ENCODE assay signal across 23 cellular contexts in genomic region chr6:170490259-170490658, GRCh38.
DNase-seq lines count a peak whose midpoint lies in the region; ATAC-seq, FAIRE-seq and TF ChIP-seq lines count a peak whose summit lies in the region.
"Had no signal": no experiment of that assay in that cellular context is flagged by ENCODE, and none has a peak within 500 bp of the region (broad histone marks: within the 10 kb centered on the region; RNA-seq: fewer than 3 reads in every experiment).

No MANE protein-coding gene starts in this region.

- WGBS in K562 (ENCODE audit: insufficient coverage, low coverage, missing lambda C conversion rate): 0% methylated on average over 4 of the region's 4 CpGs
- 67 to 78% methylated on average over 4 of the region's 4 CpGs for WGBS in esophagus squamous epithelium, 2 donors

- H2AFZ ChIP-seq in Karpas-422 (ENCODE audit: low read length): no peak overlapping the region
- H2AFZ ChIP-seq in K562 (ENCODE audit: low read depth, low read length): no peak overlapping the region

- no peak for TF ChIP-seq CTCF in K562 (IDR thresholded peaks at IDR 0.05 in 2 of 3, conservative IDR thresholded peaks at IDR 0.05 in 1 of 3; ENCODE audit: insufficient read depth in 2 of 3, low read depth in 1 of 3, low read length in 3 of 3)
- TF ChIP-seq CTCF in esophagus squamous epithelium (IDR thresholded peaks at IDR 0.05): no peak

- H3K9ac ChIP-seq in Karpas-422 (ENCODE audit: low read length) (no peak overlapping the region), K562 (ENCODE audit: insufficient read depth in 1 of 2, low read depth in 2 of 2, low read length in 2 of 2) (no peak overlapping the region)
- H3K9ac ChIP-seq: BLaER1 treated with 17β-estradiol and CSF1 and Interleukin-3, amounts not matched to agents 10 nM and 100 nM had no signal

- no peak for TF ChIP-seq RAD21 in K562 (CRISPR knock-in tag; conservative IDR thresholded peaks at IDR 0.05 in 1 of 2, IDR thresholded peaks at IDR 0.05 in 1 of 2)

- TF ChIP-seq EP300 in K562 (IDR thresholded peaks at IDR 0.05; ENCODE audit: low read length): no peak

- no peak for TF ChIP-seq POLR2A in K562 (conservative IDR thresholded peaks at IDR 0.05)
- no peak for TF ChIP-seq POLR2A in esophagus squamous epithelium (IDR thresholded peaks at IDR 0.05)

- peak; percentile 52 for DNase-seq in NCI-H146 (lab: John Stamatoyannopoulos, UW)
- DNase-seq in NCI-H146 treated with DMSO at 0.1 percent for 48 hours (lab: John Stamatoyannopoulos, UW; ENCODE audit: unreplicated experiment): no peak
- DNase-seq in Karpas-422: peak; percentile 6
- no peak for DNase-seq in K562 (ENCODE audit: extremely low read depth in 1 of 4, low spot score in 3 of 4)
- DNase-seq in myocyte (ENCODE audit: low read depth): peak; percentile 24
- no peak for DNase-seq in esophagus squamous epithelium (lab: John Stamatoyannopoulos, UW)
- no peak for DNase-seq in COLO668 (lab: John Stamatoyannopoulos, UW; ENCODE audit: unreplicated experiment)
- DNase-seq: AML-193; CD4-positive, alpha-beta T cell; CD8-positive, alpha-beta T cell; COR-L47; DMS 273 treated with DMSO at 0.1 percent for 48 hours; DMS153; DMS53; DMS79; DND-41; GDM1 had no signal

- CTCF ChIA-PET in K562 (lab: Yijun Ruan, JAX; ENCODE audit: low intra/inter-chr PET ratio): no interaction called here

- in situ Hi-C loops in K562 (cut with MboI): no loop called here

- BruUV-seq in K562 (replicated peaks; lab: Mats Ljungman, UMichigan): no TSS peak

- no peak overlapping the region for H3K4me3 ChIP-seq in Karpas-422 (ENCODE audit: low read length)
- H3K4me3 ChIP-seq in K562: no peak overlapping the region
- H3K4me3 ChIP-seq in esophagus squamous epithelium: no peak overlapping the region
- H3K4me3 ChIP-seq: A549; BLaER1 treated with 17β-estradiol and CSF1 and Interleukin-3, amounts not matched to agents 10 nM and 100 nM had no signal

- no peaks in the 10 kb centered on the region for H4K20me1 ChIP-seq in Karpas-422 (ENCODE audit: insufficient read depth, low read depth, low read length)
- no peaks in the 10 kb centered on the region for H4K20me1 ChIP-seq in K562 (replicated peaks; ENCODE audit: control insufficient read depth, insufficient read depth, low read length)
- H4K20me1 ChIP-seq: BLaER1 treated with 17β-estradiol and CSF1 and Interleukin-3, amounts not matched to agents 10 nM and 100 nM had no signal

- H3K4me1 ChIP-seq in Karpas-422 (ENCODE audit: low read length): no peaks in the 10 kb centered on the region
- H3K4me1 ChIP-seq in K562 (replicated peaks in 1 of 2; ENCODE audit: control insufficient read depth in 2 of 2, insufficient read depth in 2 of 2, low read length in 2 of 2): no peaks in the 10 kb centered on the region
- H3K4me1 ChIP-seq in esophagus squamous epithelium: no peaks in the 10 kb centered on the region
- H3K4me1 ChIP-seq: A549 had no signal

- FAIRE-seq in K562 (lab: Jason Lieb, UNC): no peak
- FAIRE-seq: A549, GM12891, GM18507 had no signal

- H3K9me1 ChIP-seq in K562 (ENCODE audit: control insufficient read depth, insufficient read depth, low read length): no peaks in the 10 kb centered on the region

- no peaks in the 10 kb centered on the region for H3K79me2 ChIP-seq in Karpas-422 (ENCODE audit: low read length)
- H3K79me2 ChIP-seq in K562 (ENCODE audit: control insufficient read depth, insufficient read depth, low read length): no peaks in the 10 kb centered on the region

- H3K9me2 ChIP-seq in Karpas-422 (replicated peaks; ENCODE audit: insufficient read depth, low read length): no peaks in the 10 kb centered on the region

- intact Hi-C loops in K562 (cut with micrococcal nuclease) (no loop called here), esophagus squamous epithelium (cut with DNase I) (no loop called here)

- no peak overlapping the region for H3K27ac ChIP-seq in Karpas-422 (ENCODE audit: low read length)
- H3K27ac ChIP-seq in K562 (ENCODE audit: extremely low read depth, low read depth, low read length): no peak overlapping the region
- no peak overlapping the region for H3K27ac ChIP-seq in esophagus squamous epithelium
- H3K27ac ChIP-seq: 22Rv1; A549; BLaER1 treated with 17β-estradiol and CSF1 and Interleukin-3, amounts not matched to agents 10 nM and 100 nM; C4-2B had no signal

- no peaks in the 10 kb centered on the region for H3K36me3 ChIP-seq in Karpas-422 (ENCODE audit: insufficient read depth, low read length)
- no peaks in the 10 kb centered on the region for H3K36me3 ChIP-seq in K562 (ENCODE audit: control insufficient read depth, insufficient read depth, low read length)
- no peaks in the 10 kb centered on the region for H3K36me3 ChIP-seq in esophagus squamous epithelium
- H3K36me3 ChIP-seq: BLaER1 treated with 17β-estradiol and CSF1 and Interleukin-3, amounts not matched to agents 10 nM and 100 nM had no signal

- ATAC-seq in K562: no peak
- ATAC-seq: A549; CD8-positive, alpha-beta T cell had no signal

- POLR2A ChIA-PET in K562 (lab: Yijun Ruan, JAX): interaction anchor here (0.7 kb wide), 1 partner anchor 46 kb away, joined by 3 read pairs; no protein-coding TSS in a partner anchor

- no peaks in the 10 kb centered on the region for H3K9me3 ChIP-seq in Karpas-422 (ENCODE audit: low read length)
- H3K9me3 ChIP-seq in K562 (replicated peaks; ENCODE audit: control insufficient read depth, insufficient read depth, low read depth, low read length): no peaks in the 10 kb centered on the region
- H3K9me3 ChIP-seq in esophagus squamous epithelium: no peaks in the 10 kb centered on the region
- H3K9me3 ChIP-seq: A549 had no signal

- no peak overlapping the region for H3K4me2 ChIP-seq in Karpas-422 (ENCODE audit: low read depth, low read length, poor library complexity, severe bottlenecking)
- no peak overlapping the region for H3K4me2 ChIP-seq in K562 (ENCODE audit: insufficient read depth, low read length)
- H3K4me2 ChIP-seq: A549; BLaER1 treated with 17β-estradiol and CSF1 and Interleukin-3, amounts not matched to agents 10 nM and 100 nM had no signal

- H3K27me3 ChIP-seq in Karpas-422 (ENCODE audit: low read length) (no peaks in the 10 kb centered on the region), K562 (ENCODE audit: control insufficient read depth in 2 of 2, insufficient read depth in 2 of 2, low read length in 2 of 2) (peaks cover 22 to 36% of the 10 kb centered on the region in 2 experiments), esophagus squamous epithelium (peaks cover 0 to 25% (median 0%) of the 10 kb centered on the region in 4 donors)
- H3K27me3 ChIP-seq: BLaER1 treated with 17β-estradiol and CSF1 and Interleukin-3, amounts not matched to agents 10 nM and 100 nM had no signal

TF ChIP-seq in K562, 482 proteins besides CTCF, POLR2A, EP300 and RAD21:
- TF ChIP-seq, protein P1, sequence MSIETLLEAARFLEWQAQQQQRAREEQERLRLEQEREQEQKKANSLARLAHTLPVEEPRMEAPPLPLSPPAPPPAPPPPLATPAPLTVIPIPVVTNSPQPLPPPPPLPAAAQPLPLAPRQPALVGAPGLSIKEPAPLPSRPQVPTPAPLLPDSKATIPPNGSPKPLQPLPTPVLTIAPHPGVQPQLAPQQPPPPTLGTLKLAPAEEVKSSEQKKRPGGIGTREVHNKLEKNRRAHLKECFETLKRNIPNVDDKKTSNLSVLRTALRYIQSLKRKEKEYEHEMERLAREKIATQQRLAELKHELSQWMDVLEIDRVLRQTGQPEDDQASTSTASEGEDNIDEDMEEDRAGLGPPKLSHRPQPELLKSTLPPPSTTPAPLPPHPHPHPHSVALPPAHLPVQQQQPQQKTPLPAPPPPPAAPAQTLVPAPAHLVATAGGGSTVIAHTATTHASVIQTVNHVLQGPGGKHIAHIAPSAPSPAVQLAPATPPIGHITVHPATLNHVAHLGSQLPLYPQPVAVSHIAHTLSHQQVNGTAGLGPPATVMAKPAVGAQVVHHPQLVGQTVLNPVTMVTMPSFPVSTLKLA (conservative IDR thresholded peaks at IDR 0.05): no peak
- TF ChIP-seq ESRRA (IDR thresholded peaks at IDR 0.05; ENCODE audit: borderline replicate concordance, low read depth): peak; percentile 54; the same call in 1 of the 2 replicates

Comparison
In these comparisons a context has a peak if more than half of its experiments do, and no peak if none do; other contexts are left out.
1. DNase-seq: peak in NCI-H146 (single experiment), Karpas-422 (single experiment) and myocyte (single experiment); none in NCI-H146 treated with DMSO at 0.1 percent for 48 hours (single experiment), K562 (0 of 4), esophagus squamous epithelium (single experiment) and COLO668 (single experiment).